In genomic region chr7:138167222-138167621, GRCh38 we compare ENCODE assay signal across 15 cellular contexts.
"Had no signal": no experiment of that assay in that cellular context is flagged by ENCODE, and none has a peak within 500 bp of the region (broad histone marks: within the 10 kb centered on the region; RNA-seq: fewer than 3 reads in every experiment).

No MANE protein-coding gene starts in this region.

- H3K4me3 Mint-ChIP-seq: activated naive CD8-positive, alpha-beta T cell treated with anti-CD3 and anti-CD28 coated beads for 36 hours; activated T-cell treated with anti-CD3 and anti-CD28 coated beads, Interleukin-2, amount 50 U/mL, for 72 hours; nephron; T-helper 17 cell had no signal

- ATAC-seq: activated T-cell treated with anti-CD3 and anti-CD28 coated beads, Interleukin-2, amount 50 U/mL, for 72 hours; SK-N-SH treated with all-trans-retinoic acid at 6 μM for 48 hours; T-helper 17 cell had no signal

- H3K4me2 ChIP-seq: hepatocyte had no signal

- H3K4me3 ChIP-seq: hepatocyte, suprapubic skin had no signal

- H3K27ac ChIP-seq: hepatocyte, suprapubic skin had no signal

- DNase-seq: activated CD4-positive, alpha-beta T cell treated with anti-CD3 and anti-CD28 coated beads, Interleukin-2, amount 50 U/mL, for 4 hours; activated gamma-delta T cell treated with Interleukin-2 at 50 U/mL for 16 hours; activated naive CD8-positive, alpha-beta T cell treated with anti-CD3 and anti-CD28 coated beads for 36 hours; activated T-cell treated with anti-CD3 and anti-CD28 coated beads, Interleukin-2, amount 50 U/mL, for 72 hours; anterior cingulate cortex; mammary epithelial cell; stimulated activated CD4-positive, alpha-beta T cell treated with anti-CD3 and anti-CD28 coated beads, Interleukin-2, amount 100 ng/mL, for 48 hours; stimulated activated naive CD4-positive, alpha-beta T cell treated with Interleukin-2 at 50 U/mL for 16 hours; T-helper 17 cell had no signal

- H3K79me2 ChIP-seq: hepatocyte had no signal

- H3K4me1 ChIP-seq: suprapubic skin had no signal

- FAIRE-seq: bronchial epithelial cell, TTC549 had no signal

- H3K27ac Mint-ChIP-seq: activated naive CD8-positive, alpha-beta T cell treated with anti-CD3 and anti-CD28 coated beads for 36 hours; activated T-cell treated with anti-CD3 and anti-CD28 coated beads, Interleukin-2, amount 50 U/mL, for 72 hours; T-helper 17 cell had no signal

- H3K27me3 ChIP-seq: hepatocyte, suprapubic skin had no signal

- H3K36me3 ChIP-seq: suprapubic skin had no signal

- H2AFZ ChIP-seq: hepatocyte had no signal
